18 cellular contexts compared by ENCODE assay signal in the genomic region with DNA sequence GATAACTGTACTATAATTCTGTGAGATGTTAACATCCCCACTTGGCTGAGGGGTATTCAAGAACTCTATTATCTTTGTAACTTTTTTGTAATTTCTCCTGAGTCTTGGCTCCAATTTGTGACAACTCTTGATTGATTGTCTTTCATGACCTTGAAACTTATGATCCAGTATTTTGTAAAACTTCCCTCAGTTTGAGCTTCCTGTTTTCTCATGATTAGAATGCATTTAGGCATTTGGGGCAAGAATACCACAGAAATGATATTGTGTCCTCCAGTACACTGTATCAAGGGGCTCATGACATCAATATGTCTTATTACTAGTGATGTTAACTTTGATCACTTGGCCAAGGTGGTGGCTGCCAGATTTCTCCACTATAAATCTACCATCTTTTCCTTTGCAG. TPM values are rescaled to one million over a fixed set of nuclear protein-coding genes. Genes with fewer than 3 reads are reported as not detected.
DNase-seq lines count a peak whose midpoint lies in the region; ATAC-seq and TF ChIP-seq lines count a peak whose summit lies in the region.
"Had no signal": no experiment of that assay in that cellular context is flagged by ENCODE, and none has a peak within 500 bp of the region (broad histone marks: within the 10 kb centered on the region; RNA-seq: fewer than 3 reads in every experiment).

No MANE protein-coding gene starts in this region.

- H3K4me1 Mint-ChIP-seq in CD4-positive, alpha-beta T cell (ENCODE audit: low read depth), result peaks cover 80% of the 10 kb centered on the region
- peaks cover 47% of the 10 kb centered on the region for H3K4me1 Mint-ChIP-seq in osteocyte (ENCODE audit: unreplicated experiment)

- TF ChIP-seq CTCF in CD4-positive, alpha-beta T cell (IDR thresholded peaks at IDR 0.05), result no peak
- TF ChIP-seq CTCF in osteocyte (IDR thresholded peaks at IDR 0.05) (no peak), brain microvascular endothelial cell (IDR thresholded peaks at IDR 0.05; ENCODE audit: low read depth, low read length, missing control alignments) (no peak)

- H3K9me2 ChIP-seq in Karpas-422 (replicated peaks; ENCODE audit: insufficient read depth, low read length), result no peaks in the 10 kb centered on the region

- H3K27me3 ChIP-seq in CD4-positive, alpha-beta T cell (ENCODE audit: control insufficient read depth, insufficient read depth, low read length), result no peaks in the 10 kb centered on the region
- H3K27me3 ChIP-seq in Karpas-422 (ENCODE audit: low read length) (no peaks in the 10 kb centered on the region), brain microvascular endothelial cell (replicated peaks) (no peaks in the 10 kb centered on the region)
- H3K27me3 ChIP-seq: MG63, SJSA1, testis had no signal

- H3K9me3 ChIP-seq in CD4-positive, alpha-beta T cell (ENCODE audit: control insufficient read depth, low read length), result no peaks in the 10 kb centered on the region
- H3K9me3 ChIP-seq in Karpas-422 (ENCODE audit: low read length), result no peaks in the 10 kb centered on the region
- H3K9me3 ChIP-seq: MG63, SJSA1, testis had no signal

- H3K27ac Mint-ChIP-seq in CD4-positive, alpha-beta T cell, result peak overlapping the region; percentile 64
- peak overlapping the region; percentile 74 for H3K27ac Mint-ChIP-seq in osteocyte (ENCODE audit: unreplicated experiment)
- H3K27ac Mint-ChIP-seq: endodermal cell had no signal

- POLR2A ChIA-PET in CD4-positive, alpha-beta T cell (lab: Charles Lee), result interaction anchor here (1.0 to 1.1 kb wide), 2 partner anchors 37 to 56 kb away, joined by 3 to 4 read pairs; a partner anchor contains a TSS

- peaks cover 11% of the 10 kb centered on the region for H3K36me3 Mint-ChIP-seq in CD4-positive, alpha-beta T cell (ENCODE audit: low read depth)
- H3K36me3 Mint-ChIP-seq in osteocyte (ENCODE audit: unreplicated experiment), result no peaks in the 10 kb centered on the region

- H3K4me3 Mint-ChIP-seq in CD4-positive, alpha-beta T cell, result no peak overlapping the region
- no peak overlapping the region for H3K4me3 Mint-ChIP-seq in osteocyte (ENCODE audit: unreplicated experiment)
- H3K4me3 Mint-ChIP-seq: endodermal cell, neural crest cell had no signal

- intact Hi-C loops in CD4-positive, alpha-beta T cell (cut with DNase I, micrococcal nuclease), result loop anchor here (5.0 kb wide), 2 partner anchors 73 to 87 kb away; no protein-coding TSS in a partner anchor

- peaks cover 68% of the 10 kb centered on the region for H3K4me1 ChIP-seq in Karpas-422 (ENCODE audit: low read length)

- in situ Hi-C loops in brain microvascular endothelial cell (cut with HindIII; ENCODE audit: low pct_ligation_motif_present, low sequenced_read_pairs), result no loop called here

- no peak for ATAC-seq in CD4-positive, alpha-beta T cell (ENCODE audit: poor library complexity)
- no peak for ATAC-seq in HG03439 (IDR thresholded peaks at IDR 0.05; ENCODE audit: unreplicated experiment)

- CTCF ChIA-PET in CD4-positive, alpha-beta T cell (lab: Charles Lee), result interaction anchor here (1.0 to 2.7 kb wide), 3 partner anchors 59 to 247 kb away, joined by 3 to 12 read pairs (median 5); a partner anchor contains a TSS

- H3K79me2 ChIP-seq in Karpas-422 (ENCODE audit: low read length), result peaks cover 95% of the 10 kb centered on the region

- H3K4me3 ChIP-seq in Karpas-422 (ENCODE audit: low read length) (no peak overlapping the region), brain microvascular endothelial cell (ENCODE audit: low read depth, low read length) (no peak overlapping the region)
- H3K4me3 ChIP-seq: MG63, SJSA1, testis had no signal

- H3K9me3 Mint-ChIP-seq in CD4-positive, alpha-beta T cell, result no peaks in the 10 kb centered on the region
- no peaks in the 10 kb centered on the region for H3K9me3 Mint-ChIP-seq in osteocyte (ENCODE audit: unreplicated experiment)
- H3K9me3 Mint-ChIP-seq: endodermal cell, neural crest cell had no signal

- no peak overlapping the region for H2AFZ ChIP-seq in Karpas-422 (ENCODE audit: low read length)

- H3K36me3 ChIP-seq in Karpas-422 (ENCODE audit: insufficient read depth, low read length), result no peaks in the 10 kb centered on the region
- no peaks in the 10 kb centered on the region for H3K36me3 ChIP-seq in brain microvascular endothelial cell (replicated peaks)
- H3K36me3 ChIP-seq: MG63, SJSA1 had no signal

- no peaks in the 10 kb centered on the region for H4K20me1 ChIP-seq in Karpas-422 (ENCODE audit: insufficient read depth, low read depth, low read length)

- no peak for DNase-seq in CD4-positive, alpha-beta T cell
- DNase-seq in Karpas-422, result no peak
- DNase-seq in dermis blood vessel endothelial cell, result peak; percentile 36
- DNase-seq in osteocyte (ENCODE audit: extremely low spot score, unreplicated experiment), result no peak
- no peak for DNase-seq in brain microvascular endothelial cell
- DNase-seq in ecto neural progenitor cell (ENCODE audit: low spot score), result no peak
- DNase-seq: activated CD4-positive, CD25-positive, alpha-beta regulatory T cell treated with anti-CD3 and anti-CD28 coated beads, Interleukin-2, amount 50 U/mL, for 72 hours; amniotic stem cell; central memory CD4-positive, alpha-beta T cell; endodermal cell; MG63; NCI-H2029; stimulated activated CD4-positive, alpha-beta T cell treated with anti-CD3 and anti-CD28 coated beads, Interleukin-12 subunit alpha, Interleukin-12 subunit beta, amount 100 ng/mL, for 4 hours; testis had no signal

- H3K9ac ChIP-seq in Karpas-422 (ENCODE audit: low read length), result no peak overlapping the region

- no peaks in the 10 kb centered on the region for H3K27me3 Mint-ChIP-seq in CD4-positive, alpha-beta T cell
- no peaks in the 10 kb centered on the region for H3K27me3 Mint-ChIP-seq in osteocyte (ENCODE audit: unreplicated experiment)

- no peak overlapping the region for H3K4me2 ChIP-seq in Karpas-422 (ENCODE audit: low read depth, low read length, poor library complexity, severe bottlenecking)

- H3K27ac ChIP-seq in CD4-positive, alpha-beta T cell (ENCODE audit: low read depth, low read length), result no peak overlapping the region
- 0 out of 2 replicates have a peak overlapping the region, but pooled peaks have one; percentile 5 for H3K27ac ChIP-seq in Karpas-422 (ENCODE audit: low read length)
- H3K27ac ChIP-seq in brain microvascular endothelial cell, result no peak overlapping the region
- H3K27ac ChIP-seq: C4-2B, SJSA1 had no signal

RNA-seq across cellular contexts. Expression of a gene that starts 37.4 kb away (rescaled TPM):
- total RNA-seq in CD4-positive, alpha-beta T cell, result 10 to 100 TPM; 27.1 to 29.5 TPM
- total RNA-seq in Karpas-422 (2014; rRNA removed; shearing (Covaris generic); ENCODE audit: low replicate concordance), result 28.3 and 52.2 TPM in 2 replicates
- total RNA-seq in dermis blood vessel endothelial cell (12.4 and 17.5 TPM in 2 replicates), osteocyte (10.3 and 11.3 TPM in 2 replicates)

RNA-seq across cellular contexts. Expression of a gene that starts 57.2 kb away (rescaled TPM):
- total RNA-seq in CD4-positive, alpha-beta T cell, result 10 to 100 TPM; 69.8 to 70.3 TPM
- total RNA-seq in Karpas-422 (2014; rRNA removed; shearing (Covaris generic); ENCODE audit: low replicate concordance), result 24.1 and 55.9 TPM in 2 replicates
- 19.4 and 46.8 TPM in 2 replicates for total RNA-seq in dermis blood vessel endothelial cell
- total RNA-seq in osteocyte, result 68.4 and 69.3 TPM in 2 replicates
